17 cellular contexts compared by ENCODE assay signal in the genomic region with DNA sequence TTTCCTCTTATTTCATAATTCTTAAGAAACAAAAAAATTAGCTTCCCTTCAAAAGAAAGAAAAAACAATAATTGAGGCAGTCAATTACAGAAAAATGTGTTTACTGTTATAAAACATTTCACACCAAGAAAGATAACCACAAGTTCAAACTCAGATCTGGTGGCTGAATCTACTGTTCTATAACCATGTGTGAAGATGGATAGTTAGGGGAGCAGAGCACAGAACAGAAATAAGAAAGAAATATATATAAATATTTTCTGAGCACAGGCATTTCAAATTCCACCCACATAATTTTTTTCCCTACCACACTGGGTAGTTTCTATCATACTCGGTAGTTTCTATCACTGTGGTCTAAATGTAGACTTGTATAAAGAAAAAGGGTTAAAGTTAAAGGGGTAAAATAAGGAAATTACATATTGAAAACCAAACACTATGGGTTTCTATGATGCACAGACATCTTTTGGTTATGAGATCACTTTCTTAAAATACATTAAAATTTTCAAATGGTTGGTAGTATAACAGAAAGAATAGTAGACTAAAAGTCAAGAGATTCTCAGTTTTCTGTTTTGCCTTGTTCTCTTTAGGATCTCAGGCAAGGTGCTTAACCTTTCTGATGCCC. TPM values are rescaled to one million over a fixed set of nuclear protein-coding genes. Genes with fewer than 3 reads are reported as not detected.
DNase-seq lines count a peak whose midpoint lies in the region; ATAC-seq, FAIRE-seq and TF ChIP-seq lines count a peak whose summit lies in the region.
"Had no signal": no experiment of that assay in that cellular context is flagged by ENCODE, and none has a peak within 500 bp of the region (broad histone marks: within the 10 kb centered on the region; RNA-seq: fewer than 3 reads in every experiment).

No MANE protein-coding gene starts in this region.

- H3K9me3 Mint-ChIP-seq in activated T-cell treated with anti-CD3 and anti-CD28 coated beads, Interleukin-2, amount 50 U/mL, for 4 hours: no peaks in the 10 kb centered on the region
- H3K9me3 Mint-ChIP-seq in activated B cell treated with CpG ODN at 0.5 μM for 24 hours: no peaks in the 10 kb centered on the region
- H3K9me3 Mint-ChIP-seq in stimulated activated naive CD8-positive, alpha-beta T cell treated with anti-CD3 and anti-CD28 coated beads, Interleukin-15, Interleukin-2, amounts not matched to agents 100 ng/mL and 50 ng/mL, for 24 hours: no peaks in the 10 kb centered on the region

- H3K9me3 ChIP-seq in kidney (ENCODE audit: control insufficient read depth in 1 of 2, low read length in 2 of 2): no peaks in the 10 kb centered on the region
- H3K9me3 ChIP-seq: heart right ventricle, prostate gland had no signal

- H3K4me3 Mint-ChIP-seq in activated T-cell treated with anti-CD3 and anti-CD28 coated beads, Interleukin-2, amount 50 U/mL, for 4 hours: no peak overlapping the region
- no peak overlapping the region for H3K4me3 Mint-ChIP-seq in activated B cell treated with CpG ODN at 0.5 μM for 24 hours
- H3K4me3 Mint-ChIP-seq in stimulated activated naive CD8-positive, alpha-beta T cell treated with anti-CD3 and anti-CD28 coated beads, Interleukin-15, Interleukin-2, amounts not matched to agents 100 ng/mL and 50 ng/mL, for 24 hours: peak overlapping the region; percentile 66

- no peaks in the 10 kb centered on the region for H3K4me1 ChIP-seq in kidney (ENCODE audit: control insufficient read depth in 1 of 2, insufficient read depth in 1 of 2, low read depth in 1 of 2, low read length in 2 of 2)
- H3K4me1 ChIP-seq: prostate gland had no signal

- POLR2A ChIA-PET in activated B cell treated with CpG ODN at 0.5 μM for 24 hours (lab: Charles Lee): no interaction called here

- ATAC-seq in activated T-cell treated with anti-CD3 and anti-CD28 coated beads, Interleukin-2, amount 50 U/mL, for 4 hours: peak; percentile 73 to 74
- peak; percentile 45 for ATAC-seq in HG02610 (IDR thresholded peaks at IDR 0.05; ENCODE audit: unreplicated experiment)
- peak; percentile 40 for ATAC-seq in activated B cell treated with CpG ODN at 0.5 μM for 24 hours (ENCODE audit: low read depth)
- ATAC-seq: heart right ventricle had no signal

- intact Hi-C loops in activated B cell treated with CpG ODN at 0.5 μM for 24 hours (cut with micrococcal nuclease): loop anchor here (1.0 kb wide), 1 partner anchor 10 kb away; the partner anchor contains the start of gene LYST
- intact Hi-C loops in kidney (cut with DNase I): no loop called here

- peaks cover 11% of the 10 kb centered on the region for H3K36me3 Mint-ChIP-seq in activated T-cell treated with anti-CD3 and anti-CD28 coated beads, Interleukin-2, amount 50 U/mL, for 4 hours (ENCODE audit: insufficient read depth)
- peaks cover 5% of the 10 kb centered on the region for H3K36me3 Mint-ChIP-seq in activated B cell treated with CpG ODN at 0.5 μM for 24 hours (ENCODE audit: low read depth)
- peaks cover 27% of the 10 kb centered on the region for H3K36me3 Mint-ChIP-seq in stimulated activated naive CD8-positive, alpha-beta T cell treated with anti-CD3 and anti-CD28 coated beads, Interleukin-15, Interleukin-2, amounts not matched to agents 100 ng/mL and 50 ng/mL, for 24 hours (ENCODE audit: low read depth)

- CTCF ChIA-PET in activated B cell treated with CpG ODN at 0.5 μM for 24 hours (lab: Charles Lee): interaction anchor here (1.1 to 4.6 kb wide), 3 partner anchors 10 to 116 kb away, joined by 4 to 27 read pairs (median 7); partner anchors contain the start of gene LYST

- no peak for FAIRE-seq in kidney (lab: Jason Lieb, UNC)

- H3K36me3 ChIP-seq in kidney (ENCODE audit: control insufficient read depth in 1 of 2, insufficient read depth in 2 of 2, low read length in 2 of 2): no peaks in the 10 kb centered on the region
- H3K36me3 ChIP-seq: heart right ventricle, prostate gland had no signal

- H3K4me3 ChIP-seq in foreskin fibroblast (ENCODE audit: low read depth in 1 of 2, low read length in 2 of 2) (no peak overlapping the region), kidney (ENCODE audit: low read length in 2 of 2) (no peak overlapping the region)
- H3K4me3 ChIP-seq: heart right ventricle, prostate gland had no signal

- H3K9ac ChIP-seq in kidney (ENCODE audit: low read length in 2 of 2): no peak overlapping the region

- H3K4me1 Mint-ChIP-seq in activated T-cell treated with anti-CD3 and anti-CD28 coated beads, Interleukin-2, amount 50 U/mL, for 4 hours (ENCODE audit: low read depth): peaks cover 49% of the 10 kb centered on the region
- H3K4me1 Mint-ChIP-seq in activated B cell treated with CpG ODN at 0.5 μM for 24 hours: peaks cover 56% of the 10 kb centered on the region
- peaks cover 4% of the 10 kb centered on the region for H3K4me1 Mint-ChIP-seq in stimulated activated naive CD8-positive, alpha-beta T cell treated with anti-CD3 and anti-CD28 coated beads, Interleukin-15, Interleukin-2, amounts not matched to agents 100 ng/mL and 50 ng/mL, for 24 hours (ENCODE audit: low read depth)

- no peak for DNase-seq in activated T-cell treated with anti-CD3 and anti-CD28 coated beads, Interleukin-2, amount 50 U/mL, for 4 hours
- no peak for DNase-seq in activated T-cell treated with anti-CD3 and anti-CD28 coated beads, Interleukin-2, amount 50 U/mL, for 1 hour
- no peak for DNase-seq in activated B cell treated with CpG ODN at 0.5 μM for 24 hours
- no peak for DNase-seq in mucosa of gallbladder (ENCODE audit: low spot score)
- no peak for DNase-seq in foreskin fibroblast
- DNase-seq in kidney: no peak
- DNase-seq: ACHN; activated CD4-positive, alpha-beta T cell treated with anti-CD3 and anti-CD28 coated beads, Interleukin-2, amount 50 U/mL, for 1 hour; aorta; DMS153; heart right ventricle; NCI-H1436; stimulated activated CD4-positive, alpha-beta T cell treated with anti-CD3 and anti-CD28 coated beads, Interleukin-4, amount 100 ng/mL, for 1 hour; substantia nigra had no signal

- no peaks in the 10 kb centered on the region for H3K27me3 Mint-ChIP-seq in activated T-cell treated with anti-CD3 and anti-CD28 coated beads, Interleukin-2, amount 50 U/mL, for 4 hours (ENCODE audit: low read depth)
- no peaks in the 10 kb centered on the region for H3K27me3 Mint-ChIP-seq in activated B cell treated with CpG ODN at 0.5 μM for 24 hours
- no peaks in the 10 kb centered on the region for H3K27me3 Mint-ChIP-seq in stimulated activated naive CD8-positive, alpha-beta T cell treated with anti-CD3 and anti-CD28 coated beads, Interleukin-15, Interleukin-2, amounts not matched to agents 100 ng/mL and 50 ng/mL, for 24 hours

- no peak overlapping the region for H3K27ac ChIP-seq in kidney (ENCODE audit: low read depth in 2 of 2, low read length in 2 of 2)
- H3K27ac ChIP-seq: heart right ventricle, prostate gland had no signal

- no peak for TF ChIP-seq CTCF in activated B cell treated with CpG ODN at 0.5 μM for 24 hours (IDR thresholded peaks at IDR 0.05)
- TF ChIP-seq CTCF in foreskin fibroblast (IDR thresholded peaks at IDR 0.05; ENCODE audit: low read depth, low read length): no peak
- no peak for TF ChIP-seq CTCF in kidney (IDR thresholded peaks at IDR 0.05; ENCODE audit: borderline replicate concordance, extremely low read depth, insufficient read depth)

- H3K27ac Mint-ChIP-seq in activated B cell treated with CpG ODN at 0.5 μM for 24 hours: peak overlapping the region; percentile 54
- H3K27ac Mint-ChIP-seq in stimulated activated naive CD8-positive, alpha-beta T cell treated with anti-CD3 and anti-CD28 coated beads, Interleukin-15, Interleukin-2, amounts not matched to agents 100 ng/mL and 50 ng/mL, for 24 hours: peak overlapping the region; percentile 94

RNA-seq across cellular contexts. Expression of gene LYST, which starts 10.8 kb away (rescaled TPM):
- 10 to 100 TPM; 30.3 to 35.2 (median 33.7) TPM for total RNA-seq in activated T-cell treated with anti-CD3 and anti-CD28 coated beads, Interleukin-2, amount 50 U/mL, for 4 hours
- 76.0 and 90.2 TPM in 2 replicates for total RNA-seq in activated B cell treated with CpG ODN at 0.5 μM for 24 hours
- 20.1 TPM for total RNA-seq in mucosa of gallbladder
- 30.3 TPM for total RNA-seq in kidney
- 4.6 TPM for polyA plus RNA-seq in kidney (ENCODE audit: insufficient read depth, low read depth, low replicate concordance)
